Comparison of ENCODE assay signal across 9 cellular contexts in the genomic region with DNA sequence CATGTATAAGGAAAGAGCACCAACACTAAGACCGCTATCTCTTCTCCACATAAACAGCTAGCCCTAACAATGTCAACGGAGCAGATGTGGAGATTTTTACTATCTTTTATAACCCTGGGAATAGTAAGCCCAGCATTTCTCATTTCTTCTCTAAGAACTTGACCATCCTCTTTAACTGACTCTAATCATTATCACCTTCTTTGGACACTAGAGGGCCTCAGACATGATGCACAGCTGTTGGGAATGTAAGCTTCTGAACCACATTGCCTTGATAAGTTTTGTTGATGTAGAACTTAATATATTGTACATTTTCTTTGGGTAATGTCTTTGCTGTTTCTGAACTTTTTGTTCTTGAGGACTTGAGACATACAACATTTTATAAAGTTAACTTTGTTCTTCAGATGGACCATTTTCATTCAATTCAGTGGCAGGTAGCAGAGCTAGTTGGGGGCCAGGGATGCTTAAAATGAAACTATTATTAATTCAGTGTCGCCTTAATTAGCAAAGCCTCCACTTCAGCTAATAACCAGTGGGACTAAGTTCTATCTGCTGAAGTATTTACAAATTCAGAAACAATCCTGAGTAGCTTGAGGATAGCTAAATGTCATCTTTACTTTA. TPM values are rescaled to one million over a fixed set of nuclear protein-coding genes. Genes with fewer than 3 reads are reported as not detected.
DNase-seq lines count a peak whose midpoint lies in the region; ATAC-seq and TF ChIP-seq lines count a peak whose summit lies in the region.
"Had no signal": no experiment of that assay in that cellular context is flagged by ENCODE, and none has a peak within 500 bp of the region (broad histone marks: within the 10 kb centered on the region; RNA-seq: fewer than 3 reads in every experiment).

No MANE protein-coding gene starts in this region.

- H3K4me1 ChIP-seq in left ventricle myocardium inferior = peaks cover 4% of the 10 kb centered on the region
- peaks cover 0 to 25% (median 0%) of the 10 kb centered on the region in 6 donors for H3K4me1 ChIP-seq in spleen

- H3K4me3 ChIP-seq in BJ (ENCODE audit: low read depth, low read length) (no peak overlapping the region), left ventricle myocardium inferior (no peak overlapping the region), spleen (no peak overlapping the region)

- no peak overlapping the region for H3K4me3 Mint-ChIP-seq in activated CD8-positive, alpha-beta T cell treated with anti-CD3 and anti-CD28 coated beads for 36 hours

- DNase-seq in BJ (ENCODE audit: low read depth) (peak; percentile 25), NCI-H2029 (lab: John Stamatoyannopoulos, UW) (peak; percentile 44), left ventricle myocardium inferior (no peak), spleen (no peak), D341Med (ENCODE audit: low spot score) (no peak)
- DNase-seq in activated CD8-positive, alpha-beta T cell treated with anti-CD3 and anti-CD28 coated beads for 36 hours = no peak

- 69 to 79% (median 75%) methylated on average over 3 of the region's 3 CpGs for WGBS in spleen, 5 donors

- peaks cover 34% of the 10 kb centered on the region for H3K4me1 Mint-ChIP-seq in activated CD8-positive, alpha-beta T cell treated with anti-CD3 and anti-CD28 coated beads for 36 hours (ENCODE audit: low read depth)

- TF ChIP-seq POLR2A in spleen (IDR thresholded peaks at IDR 0.05) = no peak

- CTCF ChIA-PET in BJ (lab: Yijun Ruan, JAX) = interaction anchor here (0.6 to 14.6 kb wide), 23 partner anchors 10 to 411 kb away, joined by 3 to 203 read pairs (median 4); a partner anchor contains a TSS
- CTCF ChIA-PET in activated CD8-positive, alpha-beta T cell treated with anti-CD3 and anti-CD28 coated beads for 36 hours (lab: Charles Lee) = interaction anchor here (0.7 to 21.1 kb wide), 26 partner anchors 9 to 336 kb away, joined by 3 to 477 read pairs (median 6); a partner anchor contains a TSS

- peak; percentile 79 for TF ChIP-seq CTCF in BJ (IDR thresholded peaks at IDR 0.05; ENCODE audit: insufficient read depth, low read depth, low read length)
- TF ChIP-seq CTCF in activated CD8-positive, alpha-beta T cell treated with anti-CD3 and anti-CD28 coated beads for 36 hours (IDR thresholded peaks at IDR 0.05) = peak; percentile 71
- peak; percentile 79 for TF ChIP-seq CTCF in left ventricle myocardium inferior (IDR thresholded peaks at IDR 0.05; ENCODE audit: borderline replicate concordance)
- TF ChIP-seq CTCF in spleen (IDR thresholded peaks at IDR 0.05 in 8 of 11, conservative IDR thresholded peaks at IDR 0.05 in 3 of 11) = peak in 10 of 11 experiments; percentile 10 to 71 (median 58)

- no peaks in the 10 kb centered on the region for H3K27me3 ChIP-seq in BJ (ENCODE audit: control insufficient read depth, insufficient read depth, low read length)
- no peaks in the 10 kb centered on the region for H3K27me3 ChIP-seq in left ventricle myocardium inferior (ENCODE audit: low read depth)
- no peaks in the 10 kb centered on the region for H3K27me3 ChIP-seq in spleen (replicated peaks in 1 of 7)
- H3K27me3 ChIP-seq: neutrophil had no signal

- peak overlapping the region; percentile 28 for H3K27ac Mint-ChIP-seq in activated CD8-positive, alpha-beta T cell treated with anti-CD3 and anti-CD28 coated beads for 36 hours

- POLR2A ChIA-PET in BJ (lab: Charles Lee) = interaction anchor here (1.2 kb wide), 1 partner anchor 11 kb away, joined by 3 read pairs; a partner anchor contains a TSS
- POLR2A ChIA-PET in activated CD8-positive, alpha-beta T cell treated with anti-CD3 and anti-CD28 coated beads for 36 hours (lab: Charles Lee) = interaction anchor here (0.8 to 3.2 kb wide), 2 partner anchors 8 to 10 kb away, joined by 3 to 10 read pairs; a partner anchor contains a TSS

- H3K36me3 ChIP-seq in BJ (ENCODE audit: control insufficient read depth, insufficient read depth, low read length) = peaks cover 1% of the 10 kb centered on the region
- H3K36me3 ChIP-seq in left ventricle myocardium inferior = peaks cover 56% of the 10 kb centered on the region
- H3K36me3 ChIP-seq in spleen = peaks cover 0 to 88% (median 52%) of the 10 kb centered on the region in 6 donors

- no peaks in the 10 kb centered on the region for H3K27me3 Mint-ChIP-seq in activated CD8-positive, alpha-beta T cell treated with anti-CD3 and anti-CD28 coated beads for 36 hours

- intact Hi-C loops in activated CD8-positive, alpha-beta T cell treated with anti-CD3 and anti-CD28 coated beads for 36 hours (cut with micrococcal nuclease) = loop anchor here (1.0 to 5.0 kb wide), 2 partner anchors 24 to 53 kb away; no protein-coding TSS in a partner anchor
- intact Hi-C loops in left ventricle myocardium inferior (cut with micrococcal nuclease) (no loop called here), spleen (cut with DNase I; ENCODE audit: low total_unique reads) (no loop called here)

- H3K9me3 ChIP-seq in left ventricle myocardium inferior (replicated peaks) (no peaks in the 10 kb centered on the region), spleen (no peaks in the 10 kb centered on the region)
- H3K9me3 ChIP-seq: neutrophil had no signal

- H3K27ac ChIP-seq in left ventricle myocardium inferior (replicated peaks) (no peak overlapping the region), spleen (no peak overlapping the region)
- H3K27ac ChIP-seq: neutrophil had no signal

- no peaks in the 10 kb centered on the region for H3K9me3 Mint-ChIP-seq in activated CD8-positive, alpha-beta T cell treated with anti-CD3 and anti-CD28 coated beads for 36 hours

- peak; percentile 90 for ATAC-seq in GM18858 (IDR thresholded peaks at IDR 0.05; ENCODE audit: unreplicated experiment)
- peak; percentile 80 for ATAC-seq in HG02973 (IDR thresholded peaks at IDR 0.05; ENCODE audit: unreplicated experiment)
- ATAC-seq in activated CD8-positive, alpha-beta T cell treated with anti-CD3 and anti-CD28 coated beads for 36 hours = peak; percentile 68

- H3K36me3 Mint-ChIP-seq in activated CD8-positive, alpha-beta T cell treated with anti-CD3 and anti-CD28 coated beads for 36 hours (ENCODE audit: low read depth) = peaks cover 53% of the 10 kb centered on the region

RNA-seq across cellular contexts. Expression of a gene that starts 9.6 kb away (rescaled TPM):
- polyA plus RNA-seq in BJ (2011; rRNA removed) (0.09 TPM in 1 of 2 replicates, not detected in the other), spleen (not detected)
- polyA minus RNA-seq in BJ (2011; rRNA and poly(A)+ RNA removed) = 0.46 TPM in 1 of 2 replicates, not detected in the other
- total RNA-seq in activated CD8-positive, alpha-beta T cell treated with anti-CD3 and anti-CD28 coated beads for 36 hours = 1 to 10 TPM in 1 of 2 experiments, under 1 TPM in 1; 0.89 to 1.2 TPM
- total RNA-seq in left ventricle myocardium inferior (0.74 TPM), spleen (not detected)

RNA-seq across cellular contexts. Expression of a gene that starts 10.3 kb away (rescaled TPM):
- 12.6 and 21.1 TPM in 2 replicates for polyA plus RNA-seq in BJ (2011; rRNA removed)
- polyA minus RNA-seq in BJ (2011; rRNA and poly(A)+ RNA removed) = 9.6 and 11.3 TPM in 2 replicates
- total RNA-seq in activated CD8-positive, alpha-beta T cell treated with anti-CD3 and anti-CD28 coated beads for 36 hours = 10 to 100 TPM; 59.4 to 66.5 TPM
- 62.7 TPM for total RNA-seq in left ventricle myocardium inferior
- 10 to 100 TPM; 24.7 to 34.8 (median 31.3) TPM for total RNA-seq in spleen
- 10 to 100 TPM; 24.2 to 26.4 (median 25.6) TPM for polyA plus RNA-seq in spleen

RNA-seq across cellular contexts. Expression of a gene that starts 45.4 kb away (rescaled TPM):
- polyA plus RNA-seq in BJ (2011; rRNA removed) (not detected in 2 replicates), spleen (not detected)
- 0.10 TPM in 1 of 2 replicates, not detected in the other for polyA minus RNA-seq in BJ (2011; rRNA and poly(A)+ RNA removed)
- total RNA-seq in activated CD8-positive, alpha-beta T cell treated with anti-CD3 and anti-CD28 coated beads for 36 hours = not detected
- total RNA-seq in left ventricle myocardium inferior (not detected), spleen (not detected)

Comparison
In these comparisons a context has a peak if more than half of its experiments do, and no peak if none do; other contexts are left out.
1. DNase-seq: peak in BJ (single experiment) and NCI-H2029 (single experiment); none in activated CD8-positive, alpha-beta T cell treated with anti-CD3 and anti-CD28 coated beads for 36 hours (single experiment), left ventricle myocardium inferior (single experiment), spleen (single experiment) and D341Med (single experiment).
2. Peak in every context shown above with its lines, with median percentiles within 50 percentile points of each other: CTCF ChIP-seq and ATAC-seq.